In genomic region chr12:124693356-124693755, GRCh38 we compare ENCODE assay signal across 29 cellular contexts.
"Had no signal": no experiment of that assay in that cellular context is flagged by ENCODE, and none has a peak within 500 bp of the region (broad histone marks: within the 10 kb centered on the region; RNA-seq: fewer than 3 reads in every experiment).

No MANE protein-coding gene starts in this region.

- FAIRE-seq: endometrium, islet of Langerhans had no signal

- H3K9me3 ChIP-seq: prostate gland, thyroid gland had no signal

- H3K27me3 ChIP-seq: esophagus squamous epithelium, heart right ventricle, right atrium auricular region, sigmoid colon, stomach, thyroid gland had no signal

- H3K36me3 Mint-ChIP-seq: mesothelial cell of epicardium, naive B cell had no signal

- H3K4me1 ChIP-seq: prostate gland had no signal

- H3K27ac Mint-ChIP-seq: effector memory CD8-positive, alpha-beta T cell; memory B cell; mesothelial cell of epicardium had no signal

- ATAC-seq: effector memory CD8-positive, alpha-beta T cell; heart right ventricle; left colon; mucosa of descending colon; natural killer cell treated with Interleukin-12 subunit alpha and Interleukin-12 subunit beta and Interleukin-15 and Interleukin-18, amount 100 ng/mL, for 72 hours; stimulated activated effector memory CD8-positive, alpha-beta T cell treated with anti-CD3 and anti-CD28 coated beads, Interleukin-12 subunit alpha, Interleukin-12 subunit beta, amount 100 ng/mL, for 72 hours had no signal

- H3K27ac ChIP-seq: esophagus squamous epithelium, prostate gland, sigmoid colon, stomach, thyroid gland had no signal

- H3K4me3 Mint-ChIP-seq: memory B cell, mesothelial cell of epicardium had no signal

- H3K36me3 ChIP-seq: esophagus squamous epithelium, heart right ventricle, prostate gland, right atrium auricular region, sigmoid colon, stomach, thyroid gland had no signal

- H3K9me3 Mint-ChIP-seq: effector memory CD8-positive, alpha-beta T cell; natural killer cell treated with Interleukin-12 subunit alpha and Interleukin-12 subunit beta and Interleukin-15 and Interleukin-18, amount 100 ng/mL, for 72 hours; stimulated activated effector memory CD8-positive, alpha-beta T cell treated with anti-CD3 and anti-CD28 coated beads, Interleukin-12 subunit alpha, Interleukin-12 subunit beta, amount 100 ng/mL, for 72 hours had no signal

- DNase-seq: cortex of kidney; effector memory CD8-positive, alpha-beta T cell; erythroblast; esophagus squamous epithelium; foreskin melanocyte; glutamatergic neuron; heart right ventricle; hippocampal formation; kidney glomerular epithelial cell; left colon; mucosa of descending colon; naive B cell; nucleus accumbens; sigmoid colon; stimulated activated CD4-positive, alpha-beta T cell treated with anti-CD3 and anti-CD28 coated beads, Interleukin-2, amount 100 ng/mL, for 24 hours; stimulated activated CD4-positive, alpha-beta T cell treated with anti-CD3 and anti-CD28 coated beads, Interleukin-4, amount 100 ng/mL, for 24 hours; stimulated activated naive CD4-positive, alpha-beta T cell treated with Interleukin-2 at 50 U/mL for 16 hours; stomach; thyroid gland; trophoblast cell had no signal

- H3K4me3 ChIP-seq: esophagus squamous epithelium, heart right ventricle, lung, mucosa of descending colon, prostate gland, right atrium auricular region, sigmoid colon, stomach, thyroid gland had no signal
